30 cellular contexts compared by ENCODE assay signal in genomic region chr7:28776463-28777157, GRCh38.
"Had no signal": no experiment of that assay in that cellular context is flagged by ENCODE, and none has a peak within 500 bp of the region (broad histone marks: within the 10 kb centered on the region; RNA-seq: fewer than 3 reads in every experiment).

No MANE protein-coding gene starts in this region.

- ATAC-seq: activated CD4-positive, alpha-beta T cell treated with anti-CD3 and anti-CD28 coated beads for 36 hours; activated CD8-positive, alpha-beta memory T cell treated with anti-CD3 and anti-CD28 coated beads, Interleukin-2, amount 10 ng/mL, durations not matched to agents 7 days and 5 days; activated CD8-positive, alpha-beta T cell treated with anti-CD3 and anti-CD28 coated beads, Interleukin-2, amount 10 ng/mL, durations not matched to agents 7 days and 5 days; activated naive CD4-positive, alpha-beta T cell treated with anti-CD3 and anti-CD28 coated beads, Interleukin-2, amount 50 U/mL, for 72 hours had no signal

- H3K4me1 ChIP-seq: breast epithelium had no signal

- H3K27ac ChIP-seq: breast epithelium, cardiac muscle cell, colonic mucosa, epithelial cell of prostate, esophagus squamous epithelium had no signal

- DNase-seq: activated CD4-positive, alpha-beta memory T cell treated with anti-CD3 and anti-CD28 coated beads for 36 hours; activated CD4-positive, alpha-beta T cell treated with anti-CD3 and anti-CD28 coated beads for 36 hours; activated CD4-positive, alpha-beta T cell treated with anti-CD3 and anti-CD28 coated beads, Interleukin-2, amount 10 ng/mL, durations not matched to agents 24 days and 14 days; activated CD4-positive, CD25-positive, alpha-beta regulatory T cell; activated CD4-positive, CD25-positive, alpha-beta regulatory T cell treated with anti-CD3 and anti-CD28 coated beads, Interleukin-2, amount 50 U/mL, for 72 hours; activated CD8-positive, alpha-beta memory T cell treated with anti-CD3 and anti-CD28 coated beads, Interleukin-2, amount 10 ng/mL, durations not matched to agents 7 days and 5 days; activated CD8-positive, alpha-beta memory T cell treated with anti-CD3 and anti-CD28 coated beads, Interleukin-2, amount 50 U/mL, for 4 hours; activated CD8-positive, alpha-beta T cell treated with anti-CD3 and anti-CD28 coated beads, Interleukin-2, amount 10 ng/mL, durations not matched to agents 7 days and 5 days; activated gamma-delta T cell; activated naive CD4-positive, alpha-beta T cell; activated naive CD4-positive, alpha-beta T cell treated with anti-CD3 and anti-CD28 coated beads, Interleukin-2, amount 10 ng/mL, durations not matched to agents 7 days and 5 days; activated naive CD8-positive, alpha-beta T cell treated with anti-CD3 and anti-CD28 coated beads, Interleukin-2, amount 10 ng/mL, durations not matched to agents 7 days and 5 days; activated T-cell treated with anti-CD3 and anti-CD28 coated beads, Interleukin-2, amount 50 U/mL, for 1 hour; activated T-cell treated with anti-CD3 and anti-CD28 coated beads, Interleukin-2, amount 50 U/mL, for 48 hours; amygdala; aorta; central memory CD4-positive, alpha-beta T cell; cerebellar nuclear complex; colonic mucosa; effector CD8-positive, alpha-beta T cell; esophagus squamous epithelium; head of caudate nucleus; T-helper 2 cell had no signal

- FAIRE-seq: endometrium, endothelial cell of umbilical vein, frontal cortex had no signal

- H3K9me3 ChIP-seq: breast epithelium, colonic mucosa, esophagus squamous epithelium had no signal

- H3K4me3 ChIP-seq: breast epithelium, cardiac muscle cell, colonic mucosa, esophagus squamous epithelium had no signal

- H3K36me3 ChIP-seq: breast epithelium, cardiac muscle cell, colonic mucosa, esophagus squamous epithelium had no signal

- H3K27me3 ChIP-seq: breast epithelium, cardiac muscle cell, colonic mucosa, esophagus squamous epithelium had no signal
